Comparison of ENCODE assay signal across 8 cellular contexts in genomic region chr18:3245853-3246635, GRCh38. TPM values are rescaled to one million over a fixed set of nuclear protein-coding genes. Genes with fewer than 3 reads are reported as not detected.
DNase-seq lines count a peak whose midpoint lies in the region; ATAC-seq and TF ChIP-seq lines count a peak whose summit lies in the region.

No MANE protein-coding gene starts in this region.

- H3K9me3 ChIP-seq in HUES48 (ENCODE audit: control insufficient read depth, insufficient read depth, low read length) (peaks cover 10% of the 10 kb centered on the region), OCI-LY3 (ENCODE audit: insufficient read depth, low read length) (no peaks in the 10 kb centered on the region), muscle layer of duodenum (ENCODE audit: control insufficient read depth in 1 of 2, low read length in 2 of 2) (no peaks in the 10 kb centered on the region)

- peaks cover 19% of the 10 kb centered on the region for H4K20me1 ChIP-seq in OCI-LY3 (ENCODE audit: insufficient read depth, low read length)

- ATAC-seq in GM21381 (IDR thresholded peaks at IDR 0.05; ENCODE audit: unreplicated experiment) (peak; percentile 46), esophagus mucosa (peak; percentile 77)

- H3K9me3 Mint-ChIP-seq in Calu3 (ENCODE audit: low read depth, unreplicated experiment) = no peaks in the 10 kb centered on the region

- CTCF ChIA-PET in Calu3 (lab: Charles Lee) = interaction anchor here (0.6 to 3.0 kb wide), 21 partner anchors 12 to 480 kb away, joined by 3 to 20 read pairs (median 4); no protein-coding TSS in a partner anchor

- H3K4me1 ChIP-seq in HUES48 (ENCODE audit: control insufficient read depth, insufficient read depth, low read length) (peaks cover 17% of the 10 kb centered on the region), OCI-LY3 (ENCODE audit: low read length) (peaks cover 26% of the 10 kb centered on the region), muscle layer of duodenum (ENCODE audit: control insufficient read depth in 1 of 2, insufficient read depth in 2 of 2, low read length in 2 of 2) (peaks cover 4 to 14% of the 10 kb centered on the region in 2 donors)

- intact Hi-C loops in Calu3 (cut with micrococcal nuclease; ENCODE audit: unreplicated experiment) = loop anchor here (1.0 to 10.0 kb wide), 8 partner anchors 34 to 309 kb away; no protein-coding TSS in a partner anchor

- H3K36me3 Mint-ChIP-seq in Calu3 (ENCODE audit: insufficient read depth, unreplicated experiment) = peaks cover 53% of the 10 kb centered on the region

- peak overlapping the region; percentile 65 for H3K4me3 ChIP-seq in HUES48 (ENCODE audit: low read depth, low read length)
- H3K4me3 ChIP-seq in OCI-LY3 (ENCODE audit: low read length) = peak overlapping the region; percentile 97
- peak overlapping the region; percentile 93 to 98 for H3K4me3 ChIP-seq in muscle layer of duodenum (ENCODE audit: low read depth in 1 of 2, low read length in 2 of 2)

- H3K27ac Mint-ChIP-seq in Calu3 (ENCODE audit: unreplicated experiment) = peak overlapping the region; percentile 83

- BruUV-seq in Calu3 (replicated peaks; lab: Mats Ljungman, UMichigan) = no TSS peak

- peaks cover 39% of the 10 kb centered on the region for H3K79me2 ChIP-seq in OCI-LY3 (ENCODE audit: low read length)

- peak; percentile 89 for DNase-seq in Calu3
- DNase-seq in activated T-cell treated with anti-CD3 and anti-CD28 coated beads, Interleukin-2, amount 50 U/mL, for 1 hour = peak; percentile 77
- peak; percentile 64 to 72 for DNase-seq in stimulated activated CD8-positive, alpha-beta memory T cell treated with anti-CD3 and anti-CD28 coated beads, Interleukin-7, amount 100 ng/mL, for 4 hours (ENCODE audit: low read depth in 2 of 2)

- peak; percentile 96 for TF ChIP-seq CTCF in Calu3 (IDR thresholded peaks at IDR 0.05; ENCODE audit: unreplicated experiment)
- peak; percentile 93 for TF ChIP-seq CTCF in OCI-LY3 (IDR thresholded peaks at IDR 0.05; ENCODE audit: low read depth, low read length)

- no peak overlapping the region for H3K9ac ChIP-seq in HUES48 (ENCODE audit: low read depth, low read length)
- H3K9ac ChIP-seq in OCI-LY3 (ENCODE audit: low read length) = peak overlapping the region; percentile 96

- H3K36me3 ChIP-seq in HUES48 (ENCODE audit: control insufficient read depth, insufficient read depth, low read length) (peaks cover 17% of the 10 kb centered on the region), OCI-LY3 (replicated peaks; ENCODE audit: low read depth, low read length) (peaks cover 7% of the 10 kb centered on the region), muscle layer of duodenum (ENCODE audit: control insufficient read depth in 1 of 2, insufficient read depth in 2 of 2, low read length in 2 of 2) (peaks cover 11 to 21% of the 10 kb centered on the region in 2 donors)

- peak overlapping the region; percentile 85 for H3K4me2 ChIP-seq in OCI-LY3 (ENCODE audit: low read length)

- peaks cover 30% of the 10 kb centered on the region for H3K4me1 Mint-ChIP-seq in Calu3 (ENCODE audit: low read depth, unreplicated experiment)

- peak overlapping the region; percentile 79 for H3K4me3 Mint-ChIP-seq in Calu3 (ENCODE audit: low read depth, unreplicated experiment)

- H3K27me3 Mint-ChIP-seq in Calu3 (ENCODE audit: unreplicated experiment) = no peaks in the 10 kb centered on the region

- peak overlapping the region; percentile 80 for H2AFZ ChIP-seq in OCI-LY3 (ENCODE audit: low read depth, low read length)

- H3K27me3 ChIP-seq in HUES48 (ENCODE audit: control insufficient read depth, insufficient read depth, low read length) (no peaks in the 10 kb centered on the region), OCI-LY3 (ENCODE audit: low read depth, low read length) (no peaks in the 10 kb centered on the region), muscle layer of duodenum (ENCODE audit: low read depth, low read length) (no peaks in the 10 kb centered on the region)

- H3K27ac ChIP-seq in HUES48 (ENCODE audit: low read depth, low read length) (peak overlapping the region; percentile 97), OCI-LY3 (ENCODE audit: low read length) (peak overlapping the region; percentile 88), muscle layer of duodenum (ENCODE audit: low read length) (peak overlapping the region; percentile 100)

RNA-seq across cellular contexts. Expression of gene MYL12A, which starts 1.6 kb away (rescaled TPM):
- 428 and 464 TPM in 2 replicates for total RNA-seq in Calu3 (2022)
- total RNA-seq in esophagus mucosa = 241 TPM

RNA-seq across cellular contexts. Expression of gene MYL12B, which starts 15.9 kb away (rescaled TPM):
- total RNA-seq in Calu3 (2022) (523 and 564 TPM in 2 replicates), esophagus mucosa (403 TPM)

RNA-seq across cellular contexts. Expression of gene MYOM1, which starts 26.3 kb away (rescaled TPM):
- total RNA-seq in Calu3 (2022) = 16.5 and 20.4 TPM in 2 replicates
- total RNA-seq in esophagus mucosa = 0.32 TPM

Comparison
In these comparisons a context has a peak if more than half of its experiments do, and no peak if none do; other contexts are left out.
1. Peak in every context shown above with its lines: DNase-seq, ATAC-seq, H3K4me3 ChIP-seq and H3K27ac ChIP-seq.
2. RNA of gene MYOM1, which starts 26.3 kb away (total RNA-seq): 16.5 to 20.4 TPM in Calu3; 0.32 TPM in esophagus mucosa (single experiment); every median in the first group is over 10 times any median in the second.